Comparison of ENCODE assay signal across 13 cellular contexts in genomic region chr4:59608466-59608865, GRCh38.
"Had no signal": no experiment of that assay in that cellular context is flagged by ENCODE, and none has a peak within 500 bp of the region (broad histone marks: within the 10 kb centered on the region; RNA-seq: fewer than 3 reads in every experiment).

No MANE protein-coding gene starts in this region.

- DNase-seq: activated CD4-positive, alpha-beta T cell treated with anti-CD3 and anti-CD28 coated beads for 48 hours; activated CD8-positive, alpha-beta memory T cell treated with anti-CD3 and anti-CD28 coated beads, Interleukin-2, amount 50 U/mL, for 48 hours; activated CD8-positive, alpha-beta T cell treated with anti-CD3 and anti-CD28 coated beads, Interleukin-2, amount 10 ng/mL, durations not matched to agents 7 days and 5 days; activated naive CD4-positive, alpha-beta T cell; left lung; mesenchymal stem cell; nephron progenitor cell; stimulated activated CD4-positive, alpha-beta T cell treated with anti-CD3 and anti-CD28 coated beads, Interleukin-15, amount 100 ng/mL, for 24 hours; stimulated activated CD4-positive, alpha-beta T cell treated with anti-CD3 and anti-CD28 coated beads, Interleukin-4, amount 100 ng/mL, for 24 hours; T-cell had no signal

- ATAC-seq: activated CD8-positive, alpha-beta T cell treated with anti-CD3 and anti-CD28 coated beads, Interleukin-2, amount 10 ng/mL, durations not matched to agents 7 days and 5 days; left lung; T-cell; upper lobe of right lung; WTC11 had no signal

- H3K4me3 ChIP-seq: ascending aorta, left lung, upper lobe of right lung had no signal
